Comparison of ENCODE assay signal across 1 cellular context in the genomic region with DNA sequence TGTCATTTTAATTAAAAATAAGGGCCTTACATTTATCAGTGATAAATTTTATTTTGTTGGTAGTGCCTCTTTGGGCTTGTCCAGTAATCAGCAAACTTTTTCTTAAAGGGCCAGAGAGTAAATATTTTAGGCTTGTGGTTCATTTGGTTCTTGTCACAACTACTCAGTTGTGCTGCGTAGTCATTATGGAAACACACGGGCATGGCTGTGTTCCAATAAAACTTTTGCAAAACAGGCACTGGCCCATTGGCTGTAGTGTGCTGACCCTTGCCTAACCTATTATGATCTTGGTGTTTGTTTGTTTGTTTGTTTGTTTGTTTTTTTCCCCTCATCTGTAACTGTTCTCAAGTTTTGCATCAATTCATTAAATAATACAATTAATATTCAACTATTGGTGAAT.
TF ChIP-seq lines count a peak whose summit lies in the region.

No MANE protein-coding gene starts in this region.

TF ChIP-seq in K562, 482 proteins besides CTCF, POLR2A, EP300 and RAD21 (continued from another document):
- TF ChIP-seq, protein P1, sequence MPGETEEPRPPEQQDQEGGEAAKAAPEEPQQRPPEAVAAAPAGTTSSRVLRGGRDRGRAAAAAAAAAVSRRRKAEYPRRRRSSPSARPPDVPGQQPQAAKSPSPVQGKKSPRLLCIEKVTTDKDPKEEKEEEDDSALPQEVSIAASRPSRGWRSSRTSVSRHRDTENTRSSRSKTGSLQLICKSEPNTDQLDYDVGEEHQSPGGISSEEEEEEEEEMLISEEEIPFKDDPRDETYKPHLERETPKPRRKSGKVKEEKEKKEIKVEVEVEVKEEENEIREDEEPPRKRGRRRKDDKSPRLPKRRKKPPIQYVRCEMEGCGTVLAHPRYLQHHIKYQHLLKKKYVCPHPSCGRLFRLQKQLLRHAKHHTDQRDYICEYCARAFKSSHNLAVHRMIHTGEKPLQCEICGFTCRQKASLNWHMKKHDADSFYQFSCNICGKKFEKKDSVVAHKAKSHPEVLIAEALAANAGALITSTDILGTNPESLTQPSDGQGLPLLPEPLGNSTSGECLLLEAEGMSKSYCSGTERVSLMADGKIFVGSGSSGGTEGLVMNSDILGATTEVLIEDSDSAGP (CRISPR knock-in tag; IDR thresholded peaks at IDR 0.05), result 0 out of 2 replicates have a peak, but pooled peaks have one; percentile 56
- TF ChIP-seq, protein P2, sequence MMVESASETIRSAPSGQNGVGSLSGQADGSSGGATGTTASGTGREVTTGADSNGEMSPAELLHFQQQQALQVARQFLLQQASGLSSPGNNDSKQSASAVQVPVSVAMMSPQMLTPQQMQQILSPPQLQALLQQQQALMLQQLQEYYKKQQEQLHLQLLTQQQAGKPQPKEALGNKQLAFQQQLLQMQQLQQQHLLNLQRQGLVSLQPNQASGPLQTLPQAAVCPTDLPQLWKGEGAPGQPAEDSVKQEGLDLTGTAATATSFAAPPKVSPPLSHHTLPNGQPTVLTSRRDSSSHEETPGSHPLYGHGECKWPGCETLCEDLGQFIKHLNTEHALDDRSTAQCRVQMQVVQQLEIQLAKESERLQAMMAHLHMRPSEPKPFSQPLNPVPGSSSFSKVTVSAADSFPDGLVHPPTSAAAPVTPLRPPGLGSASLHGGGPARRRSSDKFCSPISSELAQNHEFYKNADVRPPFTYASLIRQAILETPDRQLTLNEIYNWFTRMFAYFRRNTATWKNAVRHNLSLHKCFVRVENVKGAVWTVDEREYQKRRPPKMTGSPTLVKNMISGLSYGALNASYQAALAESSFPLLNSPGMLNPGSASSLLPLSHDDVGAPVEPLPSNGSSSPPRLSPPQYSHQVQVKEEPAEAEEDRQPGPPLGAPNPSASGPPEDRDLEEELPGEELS (CRISPR knock-in tag; IDR thresholded peaks at IDR 0.05; ENCODE audit: borderline replicate concordance), result no peak
- TF ChIP-seq YBX1 (IDR thresholded peaks at IDR 0.05), result no peak
